9 cellular contexts compared by ENCODE assay signal in genomic region chr12:55932546-55932919, GRCh38. TPM values are rescaled to one million over a fixed set of nuclear protein-coding genes. Genes with fewer than 3 reads are reported as not detected.
DNase-seq lines count a peak whose midpoint lies in the region; ATAC-seq, FAIRE-seq and TF ChIP-seq lines count a peak whose summit lies in the region.
"Had no signal": no experiment of that assay in that cellular context is flagged by ENCODE, and none has a peak within 500 bp of the region (broad histone marks: within the 10 kb centered on the region; RNA-seq: fewer than 3 reads in every experiment).

No MANE protein-coding gene starts in this region.

- peaks cover 50% of the 10 kb centered on the region for H3K79me2 ChIP-seq in OCI-LY7 (ENCODE audit: insufficient read depth, low read depth, low read length)

- POLR2A ChIA-PET in OCI-LY7 (lab: Charles Lee) = interaction anchor here (0.8 to 3.1 kb wide), 8 partner anchors 14 to 113 kb away, joined by 3 to 18 read pairs (median 4); partner anchors contain the start of genes DNAJC14, ORMDL2, RAB5B and SARNP
- POLR2A ChIA-PET in activated naive CD8-positive, alpha-beta T cell treated with anti-CD3 and anti-CD28 coated beads, Interleukin-2, amount 10 ng/mL, durations not matched to agents 7 days and 5 days (lab: Charles Lee) = interaction anchor here (1.1 to 5.5 kb wide), 9 partner anchors 12 to 115 kb away, joined by 4 to 38 read pairs (median 9); partner anchors contain the start of genes DNAJC14, ORMDL2, RAB5B and SARNP

- DNase-seq in GM12892 (ENCODE audit: insufficient read length) (no peak), OCI-LY7 (ENCODE audit: low spot score) (peak; percentile 80), immature natural killer cell (peak; percentile 39 to 57 (median 51)), NCI-H82 (lab: John Stamatoyannopoulos, UW) (no peak)
- no peak for DNase-seq in activated naive CD8-positive, alpha-beta T cell treated with anti-CD3 and anti-CD28 coated beads, Interleukin-2, amount 10 ng/mL, durations not matched to agents 7 days and 5 days
- DNase-seq in stimulated activated CD4-positive, alpha-beta T cell treated with anti-CD3 and anti-CD28 coated beads, Interleukin-4, amount 100 ng/mL, for 4 hours = peak; percentile 34 to 50

- peak overlapping the region; percentile 78 for H3K4me3 ChIP-seq in OCI-LY7 (ENCODE audit: low read depth, low read length, poor library complexity, severe bottlenecking)

- peaks cover 49% of the 10 kb centered on the region for H3K4me1 Mint-ChIP-seq in activated naive CD8-positive, alpha-beta T cell treated with anti-CD3 and anti-CD28 coated beads, Interleukin-2, amount 10 ng/mL, durations not matched to agents 7 days and 5 days
- H3K4me1 Mint-ChIP-seq in immature natural killer cell = peaks cover 56 to 59% of the 10 kb centered on the region in 2 donors

- H3K36me3 Mint-ChIP-seq in activated naive CD8-positive, alpha-beta T cell treated with anti-CD3 and anti-CD28 coated beads, Interleukin-2, amount 10 ng/mL, durations not matched to agents 7 days and 5 days = peaks cover 52% of the 10 kb centered on the region
- peaks cover 4 to 7% (median 6%) of the 10 kb centered on the region in 3 donors for H3K36me3 Mint-ChIP-seq in immature natural killer cell

- H3K36me3 ChIP-seq in OCI-LY7 (ENCODE audit: insufficient read depth, low read length) = peaks cover 46% of the 10 kb centered on the region

- no peak for ATAC-seq in activated naive CD8-positive, alpha-beta T cell treated with anti-CD3 and anti-CD28 coated beads, Interleukin-2, amount 10 ng/mL, durations not matched to agents 7 days and 5 days (ENCODE audit: low read depth)
- ATAC-seq in HG02970 (IDR thresholded peaks at IDR 0.05; ENCODE audit: low FRiP score, unreplicated experiment) (no peak), HG02884 (IDR thresholded peaks at IDR 0.05; ENCODE audit: unreplicated experiment) (no peak)

- H3K27ac ChIP-seq in OCI-LY7 (ENCODE audit: low read depth, low read length, poor library complexity, severe bottlenecking) = peak overlapping the region; percentile 99

- no peaks in the 10 kb centered on the region for H3K9me3 Mint-ChIP-seq in activated naive CD8-positive, alpha-beta T cell treated with anti-CD3 and anti-CD28 coated beads, Interleukin-2, amount 10 ng/mL, durations not matched to agents 7 days and 5 days
- no peaks in the 10 kb centered on the region for H3K9me3 Mint-ChIP-seq in immature natural killer cell

- peaks cover 49% of the 10 kb centered on the region for H3K4me1 ChIP-seq in OCI-LY7 (ENCODE audit: insufficient read depth, low read length, poor library complexity, severe bottlenecking)

- H3K4me3 Mint-ChIP-seq in activated naive CD8-positive, alpha-beta T cell treated with anti-CD3 and anti-CD28 coated beads, Interleukin-2, amount 10 ng/mL, durations not matched to agents 7 days and 5 days = peak overlapping the region; percentile 98
- peak overlapping the region; percentile 96 to 100 (median 99) for H3K4me3 Mint-ChIP-seq in immature natural killer cell

- intact Hi-C loops in OCI-LY7 (cut with micrococcal nuclease; ENCODE audit: unreplicated experiment) = loop anchor here (2.0 kb wide), 1 partner anchor 34 kb away; the partner anchor contains the start of genes CDK2 and PMEL

- H3K4me2 ChIP-seq in OCI-LY7 (ENCODE audit: low read length) = peak overlapping the region; percentile 86

- CTCF ChIA-PET in OCI-LY7 (lab: Charles Lee; ENCODE audit: unreplicated experiment) = no interaction called here

- H3K9me3 ChIP-seq in OCI-LY7 (ENCODE audit: low read length) = no peaks in the 10 kb centered on the region

- no peak overlapping the region; the same call in 1 of the 2 replicates for H2AFZ ChIP-seq in OCI-LY7 (ENCODE audit: low read length)

- TSS peak; percentile 28 for BruUV-seq in OCI-LY7 (replicated peaks; lab: Mats Ljungman, UMichigan)

- FAIRE-seq in GM12892 (lab: Jason Lieb, UNC) = peak; percentile 82
- FAIRE-seq: TTC549 had no signal

- no peak for TF ChIP-seq POLR2A in GM12892 (IDR thresholded peaks at IDR 0.05; ENCODE audit: low read depth, low read length)

- no peaks in the 10 kb centered on the region for H3K9me2 ChIP-seq in OCI-LY7 (ENCODE audit: insufficient read depth, low read length)

- TF ChIP-seq CTCF in OCI-LY7 (conservative IDR thresholded peaks at IDR 0.05; ENCODE audit: low read length) = no peak

- H3K27ac Mint-ChIP-seq in activated naive CD8-positive, alpha-beta T cell treated with anti-CD3 and anti-CD28 coated beads, Interleukin-2, amount 10 ng/mL, durations not matched to agents 7 days and 5 days = peak overlapping the region; percentile 98
- peak overlapping the region; percentile 93 to 99 (median 98) for H3K27ac Mint-ChIP-seq in immature natural killer cell

- H4K20me1 ChIP-seq in OCI-LY7 (ENCODE audit: insufficient read depth, low read length) = peaks cover 11% of the 10 kb centered on the region; the same call in 1 of the 2 replicates

- no peaks in the 10 kb centered on the region for H3K27me3 Mint-ChIP-seq in activated naive CD8-positive, alpha-beta T cell treated with anti-CD3 and anti-CD28 coated beads, Interleukin-2, amount 10 ng/mL, durations not matched to agents 7 days and 5 days
- H3K27me3 Mint-ChIP-seq in immature natural killer cell (ENCODE audit: low read depth in 3 of 3) = peaks cover 7 to 11% (median 7%) of the 10 kb centered on the region in 3 donors

RNA-seq across cellular contexts. Expression of gene DGKA, which starts 1.6 kb away (rescaled TPM):
- 41.2 TPM for polyA plus RNA-seq in GM12892 (2012; ENCODE audit: missing spikeins)
- 106 and 144 TPM in 2 replicates for total RNA-seq in OCI-LY7 (2014; rRNA removed; shearing (Covaris generic))
- total RNA-seq in OCI-LY7 (2022) = 170 and 216 TPM in 2 replicates
- 100 to 1,000 TPM; 783 to 790 TPM for total RNA-seq in activated naive CD8-positive, alpha-beta T cell treated with anti-CD3 and anti-CD28 coated beads, Interleukin-2, amount 10 ng/mL, durations not matched to agents 7 days and 5 days
- 10 to 100 TPM; 14.9 to 38.1 (median 19.7) TPM for polyA plus RNA-seq in immature natural killer cell

RNA-seq across cellular contexts. Expression of gene PYM1, which starts 4.8 kb away (rescaled TPM):
- polyA plus RNA-seq in GM12892 (2012; ENCODE audit: missing spikeins) = 32.6 TPM
- total RNA-seq in OCI-LY7 (2014; rRNA removed; shearing (Covaris generic)) = 88.5 and 97.2 TPM in 2 replicates
- total RNA-seq in OCI-LY7 (2022) = 82.7 and 88.5 TPM in 2 replicates
- total RNA-seq in activated naive CD8-positive, alpha-beta T cell treated with anti-CD3 and anti-CD28 coated beads, Interleukin-2, amount 10 ng/mL, durations not matched to agents 7 days and 5 days = 10 to 100 TPM; 48.3 to 48.7 TPM
- 10 to 100 TPM; 41.2 to 66.3 (median 54.2) TPM for polyA plus RNA-seq in immature natural killer cell

RNA-seq across cellular contexts. Expression of gene PMEL, which starts 33.3 kb away (rescaled TPM):
- polyA plus RNA-seq in GM12892 (2012; ENCODE audit: missing spikeins) = 1.9 TPM
- 0.49 and 1.4 TPM in 2 replicates for total RNA-seq in OCI-LY7 (2014; rRNA removed; shearing (Covaris generic))
- 2.4 and 3.0 TPM in 2 replicates for total RNA-seq in OCI-LY7 (2022)
- under 1 TPM in 1 of 2 experiments, not detected in 1; 0.42 TPM for total RNA-seq in activated naive CD8-positive, alpha-beta T cell treated with anti-CD3 and anti-CD28 coated beads, Interleukin-2, amount 10 ng/mL, durations not matched to agents 7 days and 5 days
- polyA plus RNA-seq in immature natural killer cell = under 1 TPM in 1 of 3 donors, not detected in 2; 0.44 TPM

RNA-seq across cellular contexts. Expression of gene CDK2, which starts 34.1 kb away (rescaled TPM):
- 108 TPM for polyA plus RNA-seq in GM12892 (2012; ENCODE audit: missing spikeins)
- total RNA-seq in OCI-LY7 (2014; rRNA removed; shearing (Covaris generic)) = 57.8 and 68.1 TPM in 2 replicates
- 80.9 and 81.4 TPM in 2 replicates for total RNA-seq in OCI-LY7 (2022)
- 100 to 1,000 TPM; 117 to 125 TPM for total RNA-seq in activated naive CD8-positive, alpha-beta T cell treated with anti-CD3 and anti-CD28 coated beads, Interleukin-2, amount 10 ng/mL, durations not matched to agents 7 days and 5 days
- 10 to 100 TPM; 11.6 to 27.7 (median 13.4) TPM for polyA plus RNA-seq in immature natural killer cell

RNA-seq across cellular contexts. Expression of gene RAB5B, which starts 41.3 kb away (rescaled TPM):
- polyA plus RNA-seq in GM12892 (2012; ENCODE audit: missing spikeins) = 47.6 TPM
- 21.6 and 21.8 TPM in 2 replicates for total RNA-seq in OCI-LY7 (2014; rRNA removed; shearing (Covaris generic))
- total RNA-seq in OCI-LY7 (2022) = 47.2 and 50.5 TPM in 2 replicates
- 10 to 100 TPM; 69.7 to 72.4 TPM for total RNA-seq in activated naive CD8-positive, alpha-beta T cell treated with anti-CD3 and anti-CD28 coated beads, Interleukin-2, amount 10 ng/mL, durations not matched to agents 7 days and 5 days
- 10 to 100 TPM; 54.6 to 80.6 (median 76.9) TPM for polyA plus RNA-seq in immature natural killer cell

Comparison
In these comparisons a context has a peak if more than half of its experiments do, and no peak if none do; other contexts are left out.
1. DNase-seq: peak in OCI-LY7 (single experiment), immature natural killer cell (3 of 3) and stimulated activated CD4-positive, alpha-beta T cell treated with anti-CD3 and anti-CD28 coated beads, Interleukin-4, amount 100 ng/mL, for 4 hours (2 of 2); none in GM12892 (single experiment), activated naive CD8-positive, alpha-beta T cell treated with anti-CD3 and anti-CD28 coated beads, Interleukin-2, amount 10 ng/mL, durations not matched to agents 7 days and 5 days (single experiment) and NCI-H82 (single experiment).